Comparison of ENCODE assay signal across 10 cellular contexts in the genomic region with DNA sequence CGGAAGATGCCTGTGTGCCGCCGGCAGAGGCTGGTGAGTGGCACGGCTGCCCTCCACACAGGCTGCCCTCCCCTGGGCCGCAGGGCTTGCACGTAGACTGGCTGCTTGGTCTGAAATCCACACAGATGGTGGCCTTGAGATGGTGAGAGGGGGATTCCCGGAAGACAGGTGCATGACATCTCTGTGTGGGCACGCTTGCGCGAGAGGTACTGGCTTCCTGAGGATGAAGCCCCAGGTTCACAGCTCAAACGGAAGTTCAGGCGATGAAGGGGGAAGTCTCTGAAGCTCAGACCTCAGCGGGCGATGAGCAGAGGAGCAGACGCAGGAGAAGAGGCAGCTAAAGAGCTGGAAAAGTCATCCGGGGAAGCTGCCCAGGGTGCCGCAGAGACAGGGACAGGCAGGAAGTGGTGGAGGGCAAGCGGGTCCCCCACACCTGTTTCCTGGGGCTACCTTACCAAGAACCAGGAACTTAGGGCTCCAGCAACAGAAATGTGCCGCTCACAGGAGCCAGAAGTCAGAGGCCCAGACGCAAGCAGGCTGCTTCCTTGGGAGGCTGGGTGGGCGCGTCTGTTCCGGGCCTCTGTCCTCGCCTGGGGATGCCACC. TPM values are rescaled to one million over a fixed set of nuclear protein-coding genes. Genes with fewer than 3 reads are reported as not detected.
DNase-seq lines count a peak whose midpoint lies in the region; ATAC-seq and TF ChIP-seq lines count a peak whose summit lies in the region.
"Had no signal": no experiment of that assay in that cellular context is flagged by ENCODE, and none has a peak within 500 bp of the region (broad histone marks: within the 10 kb centered on the region; RNA-seq: fewer than 3 reads in every experiment).

No MANE protein-coding gene starts in this region.

- H3K4me3 ChIP-seq in DND-41 (ENCODE audit: low read depth in 1 of 2, low read length in 2 of 2) (no peak overlapping the region), gastrocnemius medialis (no peak overlapping the region)
- H3K4me3 ChIP-seq in Jurkat, Clone E6-1 (ENCODE audit: low read length): peak overlapping the region; percentile 48
- H3K4me3 ChIP-seq: SJCRH30 had no signal

- no peaks in the 10 kb centered on the region for H3K79me2 ChIP-seq in DND-41 (ENCODE audit: insufficient read depth, low read length)
- H3K79me2 ChIP-seq: parathyroid adenoma had no signal

- H3K27me3 ChIP-seq in DND-41 (ENCODE audit: insufficient read depth, low read length, poor library complexity) (no peaks in the 10 kb centered on the region), gastrocnemius medialis (peaks cover 0 to 7% (median 4%) of the 10 kb centered on the region in 3 donors)
- H3K27me3 ChIP-seq: SJCRH30 had no signal

- no peak for TF ChIP-seq POLR2A in gastrocnemius medialis (IDR thresholded peaks at IDR 0.05)

- no peak overlapping the region for H2AFZ ChIP-seq in DND-41 (ENCODE audit: low read depth, low read length)
- H2AFZ ChIP-seq: parathyroid adenoma had no signal

- intact Hi-C loops in gastrocnemius medialis (cut with DNase I; ENCODE audit: low total_unique reads): no loop called here

- H3K4me3 Mint-ChIP-seq in naive B cell: peak overlapping the region; percentile 74 to 92 (median 86)

- in situ Hi-C loops in gastrocnemius medialis (cut with MboI; ENCODE audit: low sequenced_read_pairs in 4 of 4): no loop called here

- H3K9ac ChIP-seq in DND-41 (ENCODE audit: low read depth, low read length): no peak overlapping the region
- H3K9ac ChIP-seq: parathyroid adenoma had no signal

- 0 out of 2 replicates have a peak overlapping the region, but pooled peaks have one; percentile 28 for H3K4me2 ChIP-seq in DND-41 (ENCODE audit: insufficient read depth, low read length)

- peaks cover 19% of the 10 kb centered on the region for H3K4me1 ChIP-seq in DND-41 (ENCODE audit: insufficient read depth, low read length)
- peaks cover 8 to 10% of the 10 kb centered on the region in 2 donors for H3K4me1 ChIP-seq in gastrocnemius medialis
- H3K4me1 ChIP-seq: parathyroid adenoma, SJCRH30 had no signal

- H3K36me3 Mint-ChIP-seq in naive B cell: no peaks in the 10 kb centered on the region

- H3K36me3 ChIP-seq in DND-41 (ENCODE audit: insufficient read depth, low read length) (peaks cover 8% of the 10 kb centered on the region; the same call in 1 of the 2 replicates), gastrocnemius medialis (peaks cover 0 to 23% of the 10 kb centered on the region in 2 donors)
- H3K36me3 ChIP-seq: SJCRH30 had no signal

- H3K27ac ChIP-seq in DND-41 (ENCODE audit: low read length): peak overlapping the region; percentile 42
- H3K27ac ChIP-seq in gastrocnemius medialis: no peak overlapping the region
- H3K27ac ChIP-seq: parathyroid adenoma, SJCRH30 had no signal

- H3K9me3 ChIP-seq in DND-41 (ENCODE audit: insufficient read depth, low read length, severe bottlenecking) (no peaks in the 10 kb centered on the region), gastrocnemius medialis (no peaks in the 10 kb centered on the region)
- H3K9me3 ChIP-seq: SJCRH30 had no signal

- TF ChIP-seq CTCF in DND-41 (IDR thresholded peaks at IDR 0.05; ENCODE audit: borderline replicate concordance, extremely low read depth, low read length, poor library complexity, severe bottlenecking) (no peak), gastrocnemius medialis (IDR thresholded peaks at IDR 0.05 in 4 of 5, conservative IDR thresholded peaks at IDR 0.05 in 1 of 5) (no peak)

- DNase-seq in DND-41 (peak; percentile 67), naive B cell (peak; percentile 92), HPDE6-E6E7 (ENCODE audit: extremely low spot score) (no peak), NCI-H446 (lab: John Stamatoyannopoulos, UW) (no peak), gastrocnemius medialis (no peak)
- DNase-seq in Jurkat, Clone E6-1 (ENCODE audit: low read depth, low spot score): peak; percentile 88
- DNase-seq in activated CD8-positive, alpha-beta memory T cell treated with anti-CD3 and anti-CD28 coated beads, Interleukin-2, amount 50 U/mL, for 48 hours: peak; percentile 81
- DNase-seq: SJCRH30 had no signal

- H3K4me1 Mint-ChIP-seq in naive B cell: peaks cover 26 to 50% (median 32%) of the 10 kb centered on the region in 3 donors

- H3K9me3 Mint-ChIP-seq in naive B cell: peaks cover 0 to 2% (median 0%) of the 10 kb centered on the region in 7 donors

- ATAC-seq in DND-41 (ENCODE audit: insufficient read depth, low read depth) (peak; percentile 66), naive B cell (ENCODE audit: low read depth in 2 of 2) (peak; percentile 76 to 79), HG02938 (IDR thresholded peaks at IDR 0.05; ENCODE audit: unreplicated experiment) (no peak), gastrocnemius medialis (no peak)

- peaks cover 9% of the 10 kb centered on the region; the same call in 1 of the 2 replicates for H4K20me1 ChIP-seq in DND-41 (ENCODE audit: insufficient read depth, low read length)

- peak overlapping the region; percentile 95 to 99 (median 98) for H3K27ac Mint-ChIP-seq in naive B cell

- H3K27me3 Mint-ChIP-seq in naive B cell: no peaks in the 10 kb centered on the region

RNA-seq across cellular contexts. Expression of gene CRELD2, which starts 7.2 kb away (rescaled TPM):
- 52.0 TPM for polyA plus RNA-seq in Jurkat, Clone E6-1 (2012; ENCODE audit: insufficient read depth, insufficient read length)
- 10 to 100 TPM; 21.9 to 33.8 (median 28.0) TPM for polyA plus RNA-seq in naive B cell (ENCODE audit: low read depth in 6 of 6)
- 10 to 100 TPM in 3 of 4 donors, 1 to 10 TPM in 1; 8.9 to 15.0 (median 13.0) TPM for total RNA-seq in gastrocnemius medialis

RNA-seq across cellular contexts. Expression of gene ALG12, which starts 7.4 kb away (rescaled TPM):
- polyA plus RNA-seq in Jurkat, Clone E6-1 (2012; ENCODE audit: insufficient read depth, insufficient read length): 40.5 TPM
- 10 to 100 TPM; 10.1 to 17.5 (median 13.0) TPM for polyA plus RNA-seq in naive B cell (ENCODE audit: low read depth in 6 of 6)
- total RNA-seq in gastrocnemius medialis: 1 to 10 TPM; 6.4 to 9.6 (median 8.2) TPM

RNA-seq across cellular contexts. Expression of gene PIM3, which starts 34.9 kb away (rescaled TPM):
- polyA plus RNA-seq in Jurkat, Clone E6-1 (2012; ENCODE audit: insufficient read depth, insufficient read length): 77.7 TPM
- polyA plus RNA-seq in naive B cell (ENCODE audit: low read depth in 6 of 6): 10 to 100 TPM; 46.7 to 60.7 (median 55.0) TPM
- 100 to 1,000 TPM; 165 to 327 (median 188) TPM for total RNA-seq in gastrocnemius medialis

Comparison
In these comparisons a context has a peak if more than half of its experiments do, and no peak if none do; other contexts are left out.
1. ATAC-seq: peak in DND-41 (single experiment) and naive B cell (2 of 2); none in HG02938 (single experiment) and gastrocnemius medialis (0 of 2).
2. DNase-seq: peak in DND-41 (single experiment), Jurkat, Clone E6-1 (single experiment), activated CD8-positive, alpha-beta memory T cell treated with anti-CD3 and anti-CD28 coated beads, Interleukin-2, amount 50 U/mL, for 48 hours (single experiment) and naive B cell (single experiment); none in HPDE6-E6E7 (single experiment), NCI-H446 (0 of 2) and gastrocnemius medialis (0 of 2).